Comparison of ENCODE assay signal across 18 cellular contexts in the genomic region with DNA sequence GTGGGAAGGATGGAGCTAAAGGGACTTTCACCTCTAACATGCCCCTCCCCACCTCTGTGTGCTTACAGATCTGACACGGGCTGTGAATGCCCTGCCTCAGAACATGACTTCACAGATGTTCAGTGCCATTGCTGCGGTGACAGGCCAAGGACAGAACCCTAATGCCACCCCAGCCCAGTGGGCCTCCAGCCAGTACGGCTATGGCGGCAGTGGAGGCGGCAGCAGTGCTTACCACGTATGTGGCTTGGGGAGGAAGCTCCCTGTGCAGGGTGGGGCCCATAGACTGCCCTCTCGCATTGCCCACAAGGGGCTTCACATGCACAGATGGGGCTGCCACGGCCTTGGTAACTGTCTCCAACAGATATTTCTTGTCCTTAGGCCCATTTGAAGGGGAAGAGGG. TPM values are rescaled to one million over a fixed set of nuclear protein-coding genes. Genes with fewer than 3 reads are reported as not detected.
"Had no signal": no experiment of that assay in that cellular context is flagged by ENCODE, and none has a peak within 500 bp of the region (broad histone marks: within the 10 kb centered on the region; RNA-seq: fewer than 3 reads in every experiment).

No MANE protein-coding gene starts in this region.

- DNase-seq: effector CD8-positive, alpha-beta T cell; gastrocnemius medialis; kidney; left colon; naive thymus-derived CD4-positive, alpha-beta T cell; stimulated activated CD4-positive, alpha-beta T cell treated with anti-CD3 and anti-CD28 coated beads, Interleukin-4, amount 100 ng/mL, for 1 hour; stimulated activated CD8-positive, alpha-beta memory T cell treated with anti-CD3 and anti-CD28 coated beads, Interleukin-4, amount 100 ng/mL, for 48 hours; testis; upper lobe of right lung had no signal

- FAIRE-seq: kidney had no signal

- ATAC-seq: gastrocnemius medialis; left colon; naive thymus-derived CD4-positive, alpha-beta T cell; stimulated activated memory B cell treated with anti-CD40 and anti-IgM and Interleukin-4, amounts not matched to agents 10 μg/mL and 1 μg/mL and 100 μg/mL, for 72 hours; upper lobe of right lung had no signal

- H3K27ac ChIP-seq: coronary artery, gastrocnemius medialis, right atrium auricular region, testis, tibial nerve, upper lobe of right lung, vagina had no signal

- H3K27ac Mint-ChIP-seq: stimulated activated memory B cell treated with anti-CD40 and anti-IgM and Interleukin-4, amounts not matched to agents 10 μg/mL and 1 μg/mL and 100 μg/mL, for 72 hours; stimulated activated naive CD8-positive, alpha-beta T cell treated with anti-CD3 and anti-CD28 coated beads, Interleukin-15, Interleukin-2, amounts not matched to agents 100 ng/mL and 50 ng/mL, for 24 hours had no signal

- H3K4me3 Mint-ChIP-seq: naive thymus-derived CD4-positive, alpha-beta T cell; stimulated activated memory B cell treated with anti-CD40 and anti-IgM and Interleukin-4, amounts not matched to agents 10 μg/mL and 1 μg/mL and 100 μg/mL, for 72 hours; stimulated activated naive CD8-positive, alpha-beta T cell treated with anti-CD3 and anti-CD28 coated beads, Interleukin-15, Interleukin-2, amounts not matched to agents 100 ng/mL and 50 ng/mL, for 24 hours had no signal

- H3K4me3 ChIP-seq: coronary artery, gastrocnemius medialis, hepatocyte, right atrium auricular region, smooth muscle cell, testis, tibial nerve, upper lobe of right lung, vagina had no signal

- H3K9me3 Mint-ChIP-seq: naive thymus-derived CD4-positive, alpha-beta T cell; stimulated activated memory B cell treated with anti-CD40 and anti-IgM and Interleukin-4, amounts not matched to agents 10 μg/mL and 1 μg/mL and 100 μg/mL, for 72 hours; stimulated activated naive CD8-positive, alpha-beta T cell treated with anti-CD3 and anti-CD28 coated beads, Interleukin-15, Interleukin-2, amounts not matched to agents 100 ng/mL and 50 ng/mL, for 24 hours had no signal

- H3K27me3 ChIP-seq: gastrocnemius medialis, hepatocyte, right atrium auricular region, testis, tibial nerve, upper lobe of right lung, vagina had no signal

- H3K27me3 Mint-ChIP-seq: naive thymus-derived CD4-positive, alpha-beta T cell; stimulated activated memory B cell treated with anti-CD40 and anti-IgM and Interleukin-4, amounts not matched to agents 10 μg/mL and 1 μg/mL and 100 μg/mL, for 72 hours; stimulated activated naive CD8-positive, alpha-beta T cell treated with anti-CD3 and anti-CD28 coated beads, Interleukin-15, Interleukin-2, amounts not matched to agents 100 ng/mL and 50 ng/mL, for 24 hours had no signal

RNA-seq across cellular contexts. Expression of gene TLCD1, which starts 25.8 kb away (rescaled TPM):
- total RNA-seq: mononuclear cell had no signal
